ENCODE assay signal across 16 cellular contexts in genomic region chr1:27545876-27546275, GRCh38. TPM values are rescaled to one million over a fixed set of nuclear protein-coding genes. Genes with fewer than 3 reads are reported as not detected.
DNase-seq lines count a peak whose midpoint lies in the region; ATAC-seq and TF ChIP-seq lines count a peak whose summit lies in the region.
"Had no signal": no experiment of that assay in that cellular context is flagged by ENCODE, and none has a peak within 500 bp of the region (broad histone marks: within the 10 kb centered on the region; RNA-seq: fewer than 3 reads in every experiment).

No MANE protein-coding gene starts in this region.

- TF ChIP-seq EP300 in suprapubic skin (IDR thresholded peaks at IDR 0.05) = no peak

- H3K27ac ChIP-seq in coronary artery (peak overlapping the region; percentile 64 to 77), mucosa of rectum (ENCODE audit: low read depth in 2 of 2, low read length in 2 of 2) (peak overlapping the region; percentile 25 to 50), suprapubic skin (peak overlapping the region; percentile 86)
- H3K27ac ChIP-seq: SK-N-MC had no signal

- TF ChIP-seq POLR2A in suprapubic skin (IDR thresholded peaks at IDR 0.05) = no peak

- no peak for TF ChIP-seq CTCF in coronary artery (IDR thresholded peaks at IDR 0.05)
- no peak for TF ChIP-seq CTCF in suprapubic skin (IDR thresholded peaks at IDR 0.05)

- 83% methylated on average over 4 of the region's 6 CpGs for WGBS in suprapubic skin

- H3K4me3 ChIP-seq in coronary artery = no peak overlapping the region
- H3K4me3 ChIP-seq in mucosa of rectum (ENCODE audit: low read length in 2 of 2) = no peak overlapping the region
- H3K4me3 ChIP-seq in suprapubic skin = no peak overlapping the region
- H3K4me3 ChIP-seq: BLaER1 treated with 17β-estradiol and CSF1 and Interleukin-3, amounts not matched to agents 10 nM and 100 nM; SK-N-MC had no signal

- no peaks in the 10 kb centered on the region for H3K27me3 ChIP-seq in mucosa of rectum (ENCODE audit: control insufficient read depth in 2 of 2, insufficient read depth in 2 of 2, low read length in 2 of 2)
- H3K27me3 ChIP-seq in suprapubic skin = no peaks in the 10 kb centered on the region
- H3K27me3 ChIP-seq: BLaER1 treated with 17β-estradiol and CSF1 and Interleukin-3, amounts not matched to agents 10 nM and 100 nM had no signal

- H3K4me1 ChIP-seq in mucosa of rectum (ENCODE audit: control insufficient read depth in 2 of 2, insufficient read depth in 2 of 2, low read length in 2 of 2) (peaks cover 0 to 13% of the 10 kb centered on the region in 2 donors), suprapubic skin (peaks cover 56% of the 10 kb centered on the region)

- H3K9me3 ChIP-seq in mucosa of rectum (ENCODE audit: control insufficient read depth in 2 of 2, low read length in 2 of 2) (no peaks in the 10 kb centered on the region), suprapubic skin (no peaks in the 10 kb centered on the region)

- ATAC-seq in esophagus mucosa (no peak), GM18502 (IDR thresholded peaks at IDR 0.05; ENCODE audit: poor library complexity, unreplicated experiment) (no peak)
- ATAC-seq: activated naive CD8-positive, alpha-beta T cell treated with anti-CD3 and anti-CD28 coated beads, Interleukin-2, amount 50 U/mL, for 24 hours had no signal

- peak; percentile 33 for DNase-seq in HK-2 (ENCODE audit: unreplicated experiment)
- DNase-seq in coronary artery (ENCODE audit: low spot score) = no peak
- no peak for DNase-seq in suprapubic skin (ENCODE audit: low spot score in 2 of 2)
- no peak for DNase-seq in activated CD4-positive, CD25-positive, alpha-beta regulatory T cell (lab: John Stamatoyannopoulos, UW)
- no peak for DNase-seq in kidney glomerular epithelial cell (lab: John Stamatoyannopoulos, UW)
- DNase-seq: activated CD8-positive, alpha-beta memory T cell treated with anti-CD3 and anti-CD28 coated beads, Interleukin-2, amount 50 U/mL, for 48 hours; activated naive CD8-positive, alpha-beta T cell treated with anti-CD3 and anti-CD28 coated beads, Interleukin-2, amount 50 U/mL, for 24 hours; dermis blood vessel endothelial cell; Karpas-422; NCI-H2029; stimulated activated CD8-positive, alpha-beta memory T cell treated with anti-CD3 and anti-CD28 coated beads, Interleukin-4, amount 100 ng/mL, for 48 hours had no signal

- H3K36me3 ChIP-seq in mucosa of rectum (ENCODE audit: control insufficient read depth in 2 of 2, insufficient read depth in 2 of 2, low read length in 2 of 2) = peaks cover 8 to 12% of the 10 kb centered on the region in 2 donors
- H3K36me3 ChIP-seq in suprapubic skin = peaks cover 38% of the 10 kb centered on the region

- H3K9ac ChIP-seq in mucosa of rectum (ENCODE audit: low read depth in 1 of 2, low read length in 2 of 2) = no peak overlapping the region

RNA-seq across cellular contexts. Expression of gene WASF2, which starts 55.9 kb away (rescaled TPM):
- 10 to 100 TPM; 69.0 to 96.0 (median 90.4) TPM for total RNA-seq in suprapubic skin
- total RNA-seq in esophagus mucosa = 169 TPM

RNA-seq across cellular contexts. Expression of gene AHDC1, which starts 58.1 kb away (rescaled TPM):
- 100 to 1,000 TPM in 1 of 4 donors, 10 to 100 TPM in 3; 46.7 to 103 (median 60.1) TPM for total RNA-seq in suprapubic skin
- 51.7 TPM for total RNA-seq in esophagus mucosa
